In the genomic region with DNA sequence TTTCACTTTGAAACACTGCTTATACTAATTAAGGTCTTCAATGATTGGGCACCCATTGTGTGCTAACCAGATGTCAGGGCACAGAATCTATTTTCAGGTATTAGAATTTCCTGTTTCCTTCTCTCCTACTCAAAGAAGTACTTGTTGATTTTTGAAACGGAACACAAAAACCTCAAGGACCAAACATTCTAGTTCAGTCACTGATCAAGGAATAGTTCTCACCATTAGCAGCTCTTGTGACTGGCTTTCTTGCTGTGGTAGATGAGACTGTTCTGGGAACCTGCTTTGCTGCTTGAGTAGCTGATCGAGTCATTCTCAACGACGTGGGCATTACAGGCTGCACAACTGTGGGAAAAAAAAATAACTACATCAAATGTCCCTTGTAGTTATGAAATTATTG, we compare ENCODE assay signal across 10 cellular contexts. TPM values are rescaled to one million over a fixed set of nuclear protein-coding genes. Genes with fewer than 3 reads are reported as not detected.
DNase-seq lines count a peak whose midpoint lies in the region; ATAC-seq and TF ChIP-seq lines count a peak whose summit lies in the region.
"Had no signal": no experiment of that assay in that cellular context is flagged by ENCODE, and none has a peak within 500 bp of the region (broad histone marks: within the 10 kb centered on the region; RNA-seq: fewer than 3 reads in every experiment).

No MANE protein-coding gene starts in this region.

- H3K9ac ChIP-seq in H9 (ENCODE audit: extremely low read depth, insufficient read length, low read length), result no peak overlapping the region

- H3K23me2 ChIP-seq in H9 (ENCODE audit: insufficient read length, low read depth, low read length, poor library complexity, severe bottlenecking), result no peaks in the 10 kb centered on the region

- H2BK20ac ChIP-seq in H9 (ENCODE audit: low read depth, low read length, poor library complexity, severe bottlenecking), result no peak overlapping the region

- H3K4ac ChIP-seq in H9 (ENCODE audit: low read depth, low read length), result no peak overlapping the region

- no peak overlapping the region for H2AK5ac ChIP-seq in H9 (ENCODE audit: insufficient read length, low read length)

- no peak overlapping the region for H4K8ac ChIP-seq in H9 (replicated peaks; ENCODE audit: insufficient read length, low read depth, low read length)

- H3K23ac ChIP-seq in H9 (ENCODE audit: insufficient read length, low read depth, low read length), result no peak overlapping the region

- H3K4me3 ChIP-seq in Caco-2 (ENCODE audit: low read depth, low read length), result no peak overlapping the region

- no peak overlapping the region for H3K4me2 ChIP-seq in H9 (ENCODE audit: insufficient read depth, insufficient read length, low read length)

- H3K4me1 ChIP-seq in H9 (ENCODE audit: insufficient read depth, low read length) (no peaks in the 10 kb centered on the region), Caco-2 (no peaks in the 10 kb centered on the region)

- H3K9me3 Mint-ChIP-seq in endothelial cell (ENCODE audit: unreplicated experiment) (no peaks in the 10 kb centered on the region), H9 (no peaks in the 10 kb centered on the region; a peak in 1 of 5 replicates), Caco-2 (ENCODE audit: unreplicated experiment) (no peaks in the 10 kb centered on the region)
- H3K9me3 Mint-ChIP-seq: HFFc6 had no signal

- H3K27me3 Mint-ChIP-seq in endothelial cell (ENCODE audit: unreplicated experiment), result no peaks in the 10 kb centered on the region
- H3K27me3 Mint-ChIP-seq in H9 (ENCODE audit: low read depth), result no peaks in the 10 kb centered on the region
- H3K27me3 Mint-ChIP-seq in Caco-2 (ENCODE audit: insufficient read depth, unreplicated experiment), result no peaks in the 10 kb centered on the region

- H3K56ac ChIP-seq in H9 (ENCODE audit: insufficient read length, low read depth, low read length), result no peak overlapping the region

- no peak overlapping the region for H2BK5ac ChIP-seq in H9 (ENCODE audit: insufficient read length, low read length)

- no peak overlapping the region for H3K18ac ChIP-seq in H9 (ENCODE audit: insufficient read length, low read depth, low read length)

- H3K27ac Mint-ChIP-seq in endothelial cell (ENCODE audit: unreplicated experiment), result no peak overlapping the region
- no peak overlapping the region for H3K27ac Mint-ChIP-seq in H9
- H3K27ac Mint-ChIP-seq in Caco-2 (ENCODE audit: unreplicated experiment), result no peak overlapping the region
- H3K27ac Mint-ChIP-seq: HFFc6 had no signal

- no peak overlapping the region for H2BK12ac ChIP-seq in H9 (ENCODE audit: insufficient read length, low read depth, low read length)

- H3K79me2 ChIP-seq in H9 (ENCODE audit: insufficient read depth, low read length), result peaks cover 4% of the 10 kb centered on the region; the same call in 1 of the 2 replicates

- H4K5ac ChIP-seq in H9 (ENCODE audit: insufficient read length, low read depth, low read length), result no peak overlapping the region

- no TSS peak for BruUV-seq in Caco-2 (replicated peaks; lab: Mats Ljungman, UMichigan)

- WGBS in H9 (ENCODE audit: extremely low coverage, insufficient read length, low lambda C conversion rate), result no CpG with 5 or more reads among the region's 4 CpGs

- POLR2A ChIA-PET in Caco-2 (lab: Charles Lee), result no interaction called here

- no peaks in the 10 kb centered on the region for H4K20me1 ChIP-seq in H9 (ENCODE audit: control insufficient read depth, insufficient read depth, insufficient read length)

- peaks cover 3% of the 10 kb centered on the region for H3K36me3 ChIP-seq in Caco-2 (ENCODE audit: control insufficient read depth, insufficient read depth, low read length)

- no peaks in the 10 kb centered on the region for H3K27me3 ChIP-seq in H9 (ENCODE audit: insufficient read depth, low read length)
- H3K27me3 ChIP-seq in Caco-2 (replicated peaks; ENCODE audit: control insufficient read depth, insufficient read depth, low read length), result no peaks in the 10 kb centered on the region

- TF ChIP-seq CTCF in endothelial cell (IDR thresholded peaks at IDR 0.05; ENCODE audit: unreplicated experiment) (no peak), H9 (conservative IDR thresholded peaks at IDR 0.05) (no peak), Caco-2 (IDR thresholded peaks at IDR 0.05; ENCODE audit: insufficient read depth in 1 of 2, low read depth in 1 of 2, low read length in 1 of 2, severe bottlenecking in 1 of 2, unreplicated experiment in 1 of 2) (no peak)

- no peak overlapping the region for H4K91ac ChIP-seq in H9 (ENCODE audit: insufficient read length, low read depth, low read length)

- no peak overlapping the region for H2AFZ ChIP-seq in H9 (ENCODE audit: low read length)

- ATAC-seq in GM19351 (IDR thresholded peaks at IDR 0.05; ENCODE audit: unreplicated experiment), result peak; percentile 85
- peak; percentile 77 for ATAC-seq in HG03045 (IDR thresholded peaks at IDR 0.05; ENCODE audit: unreplicated experiment)

- no peak overlapping the region for H2BK15ac ChIP-seq in H9 (ENCODE audit: low read depth, low read length)

- no peak overlapping the region for H2BK120ac ChIP-seq in H9 (ENCODE audit: low read depth, low read length, poor library complexity, severe bottlenecking)

- no peak overlapping the region for H3K14ac ChIP-seq in H9 (ENCODE audit: insufficient read depth, low read length)

- CTCF ChIA-PET in Caco-2 (lab: Charles Lee), result no interaction called here

- intact Hi-C loops in Caco-2 (cut with micrococcal nuclease; ENCODE audit: unreplicated experiment), result no loop called here

- H3K4me1 Mint-ChIP-seq in endothelial cell (ENCODE audit: unreplicated experiment) (peaks cover 9% of the 10 kb centered on the region), H9 (no peaks in the 10 kb centered on the region), Caco-2 (ENCODE audit: low read depth, unreplicated experiment) (no peaks in the 10 kb centered on the region)

- H3K27ac ChIP-seq in H9 (ENCODE audit: insufficient read length, low read depth, low read length), result no peak overlapping the region

- H3K4me3 Mint-ChIP-seq in endothelial cell (ENCODE audit: unreplicated experiment) (peak overlapping the region; percentile 12), H9 (no peak overlapping the region), Caco-2 (ENCODE audit: unreplicated experiment) (no peak overlapping the region)
- H3K4me3 Mint-ChIP-seq: HFFc6 had no signal

- no peak overlapping the region for H3T11ph ChIP-seq in H9 (ENCODE audit: low read length)

- H3K9me3 ChIP-seq in H9 (ENCODE audit: control insufficient read depth, low read depth, low read length) (no peaks in the 10 kb centered on the region), Caco-2 (no peaks in the 10 kb centered on the region)

- no peaks in the 10 kb centered on the region for H3K79me1 ChIP-seq in H9 (ENCODE audit: insufficient read depth, low read depth, low read length, poor library complexity, severe bottlenecking)

- H3K36me3 Mint-ChIP-seq in endothelial cell (ENCODE audit: low read depth, unreplicated experiment) (no peaks in the 10 kb centered on the region), H9 (ENCODE audit: insufficient read depth in 1 of 3, low read depth in 3 of 3) (peaks cover 47 to 92% (median 92%) of the 10 kb centered on the region in 3 experiments; a peak in 6 of 7 replicates), Caco-2 (ENCODE audit: insufficient read depth, unreplicated experiment) (peaks cover 44% of the 10 kb centered on the region)

- DNase-seq in EH (ENCODE audit: low read depth), result peak; percentile 7
- DNase-seq in endothelial cell (ENCODE audit: low spot score), result no peak
- no peak for DNase-seq in H9
- no peak for DNase-seq in Caco-2
- no peak for DNase-seq in NCI-H2029 treated with DMSO at 0.1 percent for 48 hours (lab: John Stamatoyannopoulos, UW)
- no peak for DNase-seq in COLO829 (ENCODE audit: low spot score)
- DNase-seq: cerebellar nuclear complex, HFFc6 had no signal

RNA-seq across cellular contexts. Expression of gene DLGAP5, which starts 11.0 kb away (rescaled TPM):
- total RNA-seq in endothelial cell (ENCODE audit: unreplicated experiment) (12.8 TPM), H9 (2021) (115 and 118 TPM in 2 replicates), Caco-2 (2022) (49.7 and 54.1 TPM in 2 replicates)

RNA-seq across cellular contexts. Expression of gene LGALS3, which starts 51.4 kb away (rescaled TPM):
- 4.1 TPM for total RNA-seq in endothelial cell (ENCODE audit: unreplicated experiment)
- 3.7 and 4.0 TPM in 2 replicates for total RNA-seq in H9 (2021)
- total RNA-seq in Caco-2 (2022), result 206 and 246 TPM in 2 replicates

Comparison
In these comparisons a context has a peak if more than half of its experiments do, and no peak if none do; other contexts are left out.
1. RNA of gene LGALS3, which starts 51.4 kb away (total RNA-seq): 206 to 246 TPM in Caco-2; 4.1 TPM in endothelial cell (single experiment) and 3.7 to 4.0 TPM in H9; every median in the first group is over 10 times any median in the second.